Comparison of ENCODE assay signal across 8 cellular contexts in genomic region chr1:3772027-3772714, GRCh38. TPM values are rescaled to one million over a fixed set of nuclear protein-coding genes. Genes with fewer than 3 reads are reported as not detected.
DNase-seq lines count a peak whose midpoint lies in the region; ATAC-seq and TF ChIP-seq lines count a peak whose summit lies in the region.

No MANE protein-coding gene starts in this region.

- no peak for TF ChIP-seq RAD21 in liver (IDR thresholded peaks at IDR 0.05)

- no peaks in the 10 kb centered on the region for H3K36me3 Mint-ChIP-seq in activated CD4-positive, alpha-beta T cell treated with anti-CD3 and anti-CD28 coated beads, Interleukin-2, amount 10 ng/mL, durations not matched to agents 24 days and 14 days (ENCODE audit: low read depth)

- intact Hi-C loops in activated CD4-positive, alpha-beta T cell treated with anti-CD3 and anti-CD28 coated beads, Interleukin-2, amount 10 ng/mL, durations not matched to agents 24 days and 14 days (cut with micrococcal nuclease): loop anchor here (1.0 to 2.0 kb wide), 5 partner anchors 24 to 148 kb away; partner anchors contain the start of genes C1orf174, CEP104, DFFB and LRRC47

- no peaks in the 10 kb centered on the region for H3K9me3 ChIP-seq in liver (ENCODE audit: control insufficient read depth in 4 of 4, low read length in 3 of 4)

- peak; percentile 73 for ATAC-seq in HG02678 (IDR thresholded peaks at IDR 0.05; ENCODE audit: unreplicated experiment)

- H3K27ac ChIP-seq in liver (ENCODE audit: low read depth in 1 of 2, low read length in 2 of 2): no peak overlapping the region

- TF ChIP-seq CTCF in liver (IDR thresholded peaks at IDR 0.05; ENCODE audit: low read depth, low read length, missing input control): no peak

- peak overlapping the region in 2 of 3 donors; percentile 15 to 77 for H3K4me3 ChIP-seq in liver (ENCODE audit: low read depth in 1 of 3, low read length in 3 of 3)

- peak; percentile 79 for DNase-seq in NCI-H2196 (lab: John Stamatoyannopoulos, UW; ENCODE audit: unreplicated experiment)
- DNase-seq in activated CD4-positive, alpha-beta T cell treated with anti-CD3 and anti-CD28 coated beads, Interleukin-2, amount 10 ng/mL, durations not matched to agents 24 days and 14 days: peak; percentile 95
- DNase-seq in dedifferentiated amniotic fluid mesenchymal stem cell (ENCODE audit: extremely low spot score): peak; percentile 14
- DNase-seq in stimulated activated CD4-positive, alpha-beta T cell treated with anti-CD3 and anti-CD28 coated beads, Interleukin-4, amount 100 ng/mL, for 48 hours (ENCODE audit: low read depth in 2 of 2): peak; percentile 83 to 88
- no peak for DNase-seq in putamen (ENCODE audit: low spot score)

- H3K27me3 ChIP-seq in liver (ENCODE audit: control insufficient read depth in 4 of 4, insufficient read depth in 4 of 4, low read length in 3 of 4): no peaks in the 10 kb centered on the region

- peaks cover 22 to 52% (median 41%) of the 10 kb centered on the region in 4 donors for H3K4me1 ChIP-seq in liver (ENCODE audit: control insufficient read depth in 4 of 4, insufficient read depth in 4 of 4, low read length in 3 of 4)

- no peaks in the 10 kb centered on the region for H3K36me3 ChIP-seq in liver (ENCODE audit: control insufficient read depth in 4 of 4, insufficient read depth in 3 of 4, low read depth in 1 of 4, low read length in 3 of 4)

- no peak overlapping the region for H3K9ac ChIP-seq in liver (ENCODE audit: low read depth in 1 of 2, low read length in 2 of 2)

- no peaks in the 10 kb centered on the region for H3K27me3 Mint-ChIP-seq in activated CD4-positive, alpha-beta T cell treated with anti-CD3 and anti-CD28 coated beads, Interleukin-2, amount 10 ng/mL, durations not matched to agents 24 days and 14 days

- TF ChIP-seq POLR2A in GM10847 (IDR thresholded peaks at IDR 0.05; ENCODE audit: extremely low read depth, insufficient read length): peak; percentile 35

- 2% methylated on average over 61 of the region's 61 CpGs for WGBS in liver

- peaks cover 9% of the 10 kb centered on the region for H3K4me1 Mint-ChIP-seq in activated CD4-positive, alpha-beta T cell treated with anti-CD3 and anti-CD28 coated beads, Interleukin-2, amount 10 ng/mL, durations not matched to agents 24 days and 14 days

- H3K27ac Mint-ChIP-seq in activated CD4-positive, alpha-beta T cell treated with anti-CD3 and anti-CD28 coated beads, Interleukin-2, amount 10 ng/mL, durations not matched to agents 24 days and 14 days: peak overlapping the region; percentile 58

- H3K4me3 Mint-ChIP-seq in activated CD4-positive, alpha-beta T cell treated with anti-CD3 and anti-CD28 coated beads, Interleukin-2, amount 10 ng/mL, durations not matched to agents 24 days and 14 days: peak overlapping the region; percentile 81

- no peaks in the 10 kb centered on the region for H3K9me3 Mint-ChIP-seq in activated CD4-positive, alpha-beta T cell treated with anti-CD3 and anti-CD28 coated beads, Interleukin-2, amount 10 ng/mL, durations not matched to agents 24 days and 14 days

TF ChIP-seq in liver, 16 proteins besides CTCF, POLR2A, EP300 and RAD21:
- no peak for TF ChIP-seq YY1 (IDR thresholded peaks at IDR 0.05)
- no peak for TF ChIP-seq ZBTB33 (IDR thresholded peaks at IDR 0.05)
- no peak for TF ChIP-seq EGR1 (IDR thresholded peaks at IDR 0.05; ENCODE audit: low read depth in 2 of 2)
- TF ChIP-seq JUND (IDR thresholded peaks at IDR 0.05): no peak
- no peak for TF ChIP-seq MAX (IDR thresholded peaks at IDR 0.05)
- no peak for TF ChIP-seq HNF4A (conservative IDR thresholded peaks at IDR 0.05)

RNA-seq across cellular contexts. Expression of gene SMIM1, which starts 0.4 kb away (rescaled TPM):
- 0.66 and 1.4 TPM in 2 replicates for total RNA-seq in activated CD4-positive, alpha-beta T cell treated with anti-CD3 and anti-CD28 coated beads, Interleukin-2, amount 10 ng/mL, durations not matched to agents 24 days and 14 days
- 10 to 100 TPM in 1 of 2 donors, 1 to 10 TPM in 1; 1.8 to 82.9 TPM for total RNA-seq in liver
- 10 to 100 TPM in 1 of 2 donors, 1 to 10 TPM in 1; 9.0 to 11.5 TPM for polyA plus RNA-seq in liver

RNA-seq across cellular contexts. Expression of gene CCDC27, which starts 19.9 kb away (rescaled TPM):
- total RNA-seq in activated CD4-positive, alpha-beta T cell treated with anti-CD3 and anti-CD28 coated beads, Interleukin-2, amount 10 ng/mL, durations not matched to agents 24 days and 14 days: not detected in 2 replicates
- not detected for total RNA-seq in liver
- not detected for polyA plus RNA-seq in liver

RNA-seq across cellular contexts. Expression of gene LRRC47, which starts 24.1 kb away (rescaled TPM):
- total RNA-seq in activated CD4-positive, alpha-beta T cell treated with anti-CD3 and anti-CD28 coated beads, Interleukin-2, amount 10 ng/mL, durations not matched to agents 24 days and 14 days: 40.8 and 46.0 TPM in 2 replicates
- total RNA-seq in liver: 10 to 100 TPM; 13.2 to 23.8 TPM
- polyA plus RNA-seq in liver: 10 to 100 TPM in 1 of 2 donors, 1 to 10 TPM in 1; 8.7 to 17.5 TPM
